Comparison of ENCODE assay signal across 1 cellular context in the genomic region with DNA sequence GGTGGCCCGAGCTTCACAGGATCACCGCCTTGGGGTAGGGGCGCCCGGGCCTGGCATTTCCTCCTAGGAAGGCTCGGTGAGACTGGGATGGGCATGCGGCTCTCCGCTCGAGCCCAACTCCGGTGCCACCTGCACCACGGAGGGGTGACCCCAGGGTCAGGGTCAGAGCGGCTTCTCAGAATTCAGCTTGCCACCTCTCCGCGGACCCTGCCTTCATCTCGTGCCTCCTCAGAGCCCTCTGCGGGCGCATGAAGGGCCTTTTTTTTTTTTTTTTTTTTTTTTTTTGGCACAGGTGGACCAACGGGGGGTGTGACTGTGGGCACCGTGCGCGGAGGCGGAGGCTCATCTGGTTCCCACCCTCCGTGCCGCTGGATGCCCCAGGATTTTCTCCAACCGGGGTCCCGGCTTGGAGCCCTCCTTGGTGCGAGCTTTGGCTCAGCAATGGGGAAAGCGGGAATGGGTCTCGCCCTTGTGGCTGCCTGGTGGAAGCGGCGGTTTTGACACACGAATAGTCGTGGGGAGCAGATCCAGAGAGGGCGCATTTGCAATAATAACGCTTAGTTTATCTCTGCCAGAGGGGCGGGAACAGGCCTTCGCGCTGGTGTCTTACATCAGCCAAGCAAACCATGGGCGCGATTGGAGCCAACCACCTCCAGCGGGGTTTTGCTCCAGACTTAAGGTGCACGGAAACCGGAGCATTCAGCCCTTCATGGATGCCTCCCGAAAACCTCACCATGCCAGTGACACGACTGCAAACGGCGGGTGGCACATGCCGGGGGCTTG.
TF ChIP-seq lines count a peak whose summit lies in the region.

No MANE protein-coding gene starts in this region.

TF ChIP-seq in HepG2, 621 proteins besides CTCF, POLR2A, EP300 and RAD21 (continued from another document):
- TF ChIP-seq, protein P1, sequence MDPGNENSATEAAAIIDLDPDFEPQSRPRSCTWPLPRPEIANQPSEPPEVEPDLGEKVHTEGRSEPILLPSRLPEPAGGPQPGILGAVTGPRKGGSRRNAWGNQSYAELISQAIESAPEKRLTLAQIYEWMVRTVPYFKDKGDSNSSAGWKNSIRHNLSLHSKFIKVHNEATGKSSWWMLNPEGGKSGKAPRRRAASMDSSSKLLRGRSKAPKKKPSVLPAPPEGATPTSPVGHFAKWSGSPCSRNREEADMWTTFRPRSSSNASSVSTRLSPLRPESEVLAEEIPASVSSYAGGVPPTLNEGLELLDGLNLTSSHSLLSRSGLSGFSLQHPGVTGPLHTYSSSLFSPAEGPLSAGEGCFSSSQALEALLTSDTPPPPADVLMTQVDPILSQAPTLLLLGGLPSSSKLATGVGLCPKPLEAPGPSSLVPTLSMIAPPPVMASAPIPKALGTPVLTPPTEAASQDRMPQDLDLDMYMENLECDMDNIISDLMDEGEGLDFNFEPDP (CRISPR knock-in tag; conservative IDR thresholded peaks at IDR 0.05), result no peak
- TF ChIP-seq AGO2 (optimal IDR thresholded peaks at IDR 0.05; ENCODE audit: low read depth, low read length) (peak; percentile 45), EEA1 (CRISPR knock-in tag; IDR thresholded peaks at IDR 0.05; ENCODE audit: borderline replicate concordance) (0 out of 2 replicates have a peak, but pooled peaks have one; percentile 5), CHD4 (IDR thresholded peaks at IDR 0.05; ENCODE audit: borderline replicate concordance, low read length) (0 out of 2 replicates have a peak, but pooled peaks have one; percentile 11), ZNF691 (CRISPR knock-in tag; IDR thresholded peaks at IDR 0.05; ENCODE audit: borderline replicate concordance, low read depth) (no peak), NONO (IDR thresholded peaks at IDR 0.05) (no peak), NONO (CRISPR knock-in tag; conservative IDR thresholded peaks at IDR 0.05) (no peak), NKX3-1 (CRISPR knock-in tag; IDR thresholded peaks at IDR 0.05) (no peak), CHCHD3 (CRISPR knock-in tag; IDR thresholded peaks at IDR 0.05) (no peak), ETV5 (CRISPR knock-in tag; IDR thresholded peaks at IDR 0.05; ENCODE audit: borderline replicate concordance) (peak; percentile 4; the same call in 1 of the 2 replicates), ZNF792 (CRISPR knock-in tag; IDR thresholded peaks at IDR 0.05) (no peak), GABPB1 (CRISPR knock-in tag; IDR thresholded peaks at IDR 0.05) (no peak), POLR2G (IDR thresholded peaks at IDR 0.05; ENCODE audit: low read depth, low read length) (peak; percentile 27; the same call in 1 of the 2 replicates), HIC2 (CRISPR knock-in tag; IDR thresholded peaks at IDR 0.05; ENCODE audit: low read depth) (0 out of 2 replicates have a peak, but pooled peaks have one; percentile 2), IKZF1 (IDR thresholded peaks at IDR 0.05) (no peak), ZNF564 (CRISPR knock-in tag; IDR thresholded peaks at IDR 0.05) (peak; percentile 26; the same call in 1 of the 2 replicates), FOXJ3 (CRISPR knock-in tag; IDR thresholded peaks at IDR 0.05; ENCODE audit: borderline replicate concordance) (0 out of 2 replicates have a peak, but pooled peaks have one; percentile 5), ZMAT5 (CRISPR knock-in tag; IDR thresholded peaks at IDR 0.05; ENCODE audit: borderline replicate concordance, low read depth) (no peak), MYC (CRISPR knock-in tag; IDR thresholded peaks at IDR 0.05; ENCODE audit: borderline replicate concordance) (peak; percentile 15; the same call in 1 of the 2 replicates), SP5 (CRISPR knock-in tag; IDR thresholded peaks at IDR 0.05; ENCODE audit: borderline replicate concordance, low read depth) (0 out of 2 replicates have a peak, but pooled peaks have one; percentile 16), HMGXB3 (CRISPR knock-in tag; IDR thresholded peaks at IDR 0.05; ENCODE audit: borderline replicate concordance) (no peak), EZH2 (conservative IDR thresholded peaks at IDR 0.05; ENCODE audit: low read depth, low read length) (no peak), ZNF234 (CRISPR knock-in tag; conservative IDR thresholded peaks at IDR 0.05) (peak; percentile 78; the same call in 1 of the 2 replicates), ZNF280D (CRISPR knock-in tag; IDR thresholded peaks at IDR 0.05) (0 out of 2 replicates have a peak, but pooled peaks have one; percentile 16), NFYC (CRISPR knock-in tag; IDR thresholded peaks at IDR 0.05) (0 out of 2 replicates have a peak, but pooled peaks have one; percentile 1), NFAT5 (CRISPR knock-in tag; IDR thresholded peaks at IDR 0.05) (peak; percentile 13; the same call in 1 of the 2 replicates), NCOA2 (CRISPR knock-in tag; IDR thresholded peaks at IDR 0.05) (no peak)
TF ChIP-seq in HepG2: peak in this region for 47.
